ENCODE assay signal across 11 cellular contexts in genomic region chr7:22435105-22435504, GRCh38.
DNase-seq lines count a peak whose midpoint lies in the region; ATAC-seq and TF ChIP-seq lines count a peak whose summit lies in the region.
"Had no signal": no experiment of that assay in that cellular context is flagged by ENCODE, and none has a peak within 500 bp of the region (broad histone marks: within the 10 kb centered on the region; RNA-seq: fewer than 3 reads in every experiment).

No MANE protein-coding gene starts in this region.

- ATAC-seq in GM19043 (IDR thresholded peaks at IDR 0.05; ENCODE audit: low read depth, unreplicated experiment), result peak; percentile 69
- peak; percentile 78 for ATAC-seq in HG02763 (IDR thresholded peaks at IDR 0.05; ENCODE audit: unreplicated experiment)
- ATAC-seq in HG03565 (IDR thresholded peaks at IDR 0.05; ENCODE audit: unreplicated experiment), result peak; percentile 83

- peaks cover 12% of the 10 kb centered on the region; the same call in 1 of the 2 replicates for H3K9me3 ChIP-seq in SK-N-SH
- H3K9me3 ChIP-seq: SJCRH30 had no signal

- peaks cover 10% of the 10 kb centered on the region for H3F3A ChIP-seq in SK-N-SH (replicated peaks; ENCODE audit: insufficient read depth)

- TF ChIP-seq RAD21 in SK-N-SH (IDR thresholded peaks at IDR 0.05; ENCODE audit: low read length), result no peak

- no peak overlapping the region for H3K27ac ChIP-seq in SK-N-SH (ENCODE audit: low read depth in 2 of 2, low read length in 1 of 2)
- H3K27ac ChIP-seq: brain microvascular endothelial cell, SJCRH30 had no signal

- 67% methylated on average over 4 of the region's 4 CpGs for WGBS in SK-N-SH (ENCODE audit: low lambda C conversion rate)

- CTCF ChIA-PET in SK-N-SH (lab: Yijun Ruan, JAX), result interaction anchor here (1.2 to 1.8 kb wide), 2 partner anchors 27 to 325 kb away, joined by 3 to 6 read pairs; no protein-coding TSS in a partner anchor

- intact Hi-C loops in posterior vena cava (cut with DNase I), result no loop called here

- H3K4me1 ChIP-seq in SK-N-SH (ENCODE audit: control insufficient read depth in 1 of 2, insufficient read depth in 2 of 2, low read depth in 1 of 2, low read length in 1 of 2), result peaks cover 0 to 15% of the 10 kb centered on the region in 2 experiments; a peak in 3 of 4 replicates

- no peak overlapping the region for H2AFZ ChIP-seq in SK-N-SH (ENCODE audit: low read depth)

- no peaks in the 10 kb centered on the region for H3K9me2 ChIP-seq in SK-N-SH

- H3K9ac ChIP-seq in SK-N-SH, result no peak overlapping the region

- H3K27me3 ChIP-seq in SK-N-SH (ENCODE audit: insufficient read depth), result no peaks in the 10 kb centered on the region
- H3K27me3 ChIP-seq: brain microvascular endothelial cell, SJCRH30 had no signal

- no peaks in the 10 kb centered on the region; the same call in 1 of the 2 replicates for H3K79me2 ChIP-seq in SK-N-SH (ENCODE audit: insufficient read depth)

- peaks cover 0 to 23% of the 10 kb centered on the region in 2 experiments for H3K36me3 ChIP-seq in SK-N-SH (replicated peaks in 1 of 2; ENCODE audit: control insufficient read depth in 1 of 2, insufficient read depth in 2 of 2, low read length in 1 of 2)
- H3K36me3 ChIP-seq: brain microvascular endothelial cell, SJCRH30 had no signal

- TF ChIP-seq EP300 in SK-N-SH (IDR thresholded peaks at IDR 0.05; ENCODE audit: borderline replicate concordance in 1 of 2, low read depth in 1 of 2, low read length in 1 of 2), result no peak

- DNase-seq in DMS53 treated with DMSO at 0.1 percent for 48 hours (lab: John Stamatoyannopoulos, UW; ENCODE audit: unreplicated experiment), result peak; percentile 37
- no peak for DNase-seq in inferior parietal cortex (ENCODE audit: extremely low spot score)
- no peak for DNase-seq in SK-N-SH
- DNase-seq in LoVo (ENCODE audit: low spot score), result no peak
- no peak for DNase-seq in posterior vena cava (ENCODE audit: low spot score)
- DNase-seq: brain microvascular endothelial cell, mesendoderm, SJCRH30 had no signal

- H3K4me3 ChIP-seq in SK-N-SH (ENCODE audit: low read depth in 2 of 2, low read length in 1 of 2), result no peak overlapping the region
- H3K4me3 ChIP-seq: SJCRH30 had no signal

- TF ChIP-seq CTCF in SK-N-SH (IDR thresholded peaks at IDR 0.05), result no peak

- no peak overlapping the region for H3K4me2 ChIP-seq in SK-N-SH

- POLR2A ChIA-PET in SK-N-SH (lab: Yijun Ruan, JAX), result no interaction called here

- no peaks in the 10 kb centered on the region for H4K20me1 ChIP-seq in SK-N-SH (ENCODE audit: insufficient read depth)

TF ChIP-seq in SK-N-SH, 30 proteins besides CTCF, POLR2A, EP300 and RAD21:
- TF ChIP-seq RCOR1 (IDR thresholded peaks at IDR 0.05; ENCODE audit: low read length) (no peak), POLR2AphosphoS5 (IDR thresholded peaks at IDR 0.05; ENCODE audit: low read depth, low read length) (no peak), MAX (IDR thresholded peaks at IDR 0.05; ENCODE audit: low read depth) (no peak), SIN3A (IDR thresholded peaks at IDR 0.05; ENCODE audit: borderline replicate concordance, low read depth, low read length) (no peak), FOXM1 (IDR thresholded peaks at IDR 0.05; ENCODE audit: low read depth) (no peak), RXRA (IDR thresholded peaks at IDR 0.05; ENCODE audit: borderline replicate concordance, low read depth) (no peak)
